Comparison of ENCODE assay signal across 8 cellular contexts in the genomic region with DNA sequence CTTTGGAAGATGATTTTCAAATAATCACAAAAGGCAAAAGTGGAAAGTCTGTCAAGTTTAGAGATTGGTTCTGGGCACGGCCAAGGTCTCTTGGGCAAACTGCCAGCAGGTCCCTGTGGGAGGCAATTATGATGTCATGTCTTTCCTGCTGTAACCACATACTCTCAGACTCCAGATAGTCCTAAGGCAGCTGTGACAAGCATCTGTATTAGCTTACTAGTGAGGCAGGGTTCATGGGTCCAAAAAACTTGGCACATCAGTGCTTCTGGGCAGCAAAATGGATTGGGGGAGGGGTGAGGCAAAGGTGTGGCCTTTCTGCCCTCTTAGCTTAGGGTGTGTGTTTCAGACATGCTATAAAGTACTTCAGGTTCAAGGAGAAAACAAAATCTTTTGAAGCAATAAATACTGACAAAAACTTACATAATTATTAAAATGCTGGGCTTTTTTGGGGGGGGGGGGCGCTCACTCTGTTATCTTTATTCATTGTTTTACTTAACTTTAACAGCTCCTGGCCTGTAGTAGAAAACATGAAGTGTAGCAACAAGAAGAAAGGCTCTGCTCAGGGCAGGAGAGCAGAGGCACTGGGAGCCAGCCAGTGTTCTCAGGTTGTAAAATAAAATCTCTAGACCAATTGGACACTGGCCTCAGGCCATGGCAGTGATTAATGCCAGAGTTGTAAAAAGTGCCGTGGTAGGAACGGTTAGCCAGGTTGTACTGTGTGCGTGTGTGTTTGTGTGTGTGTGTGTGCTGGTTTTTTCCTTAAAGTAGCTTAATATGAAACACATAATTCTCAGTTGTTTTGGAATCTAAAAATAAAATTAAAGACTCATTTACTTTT. TPM values are rescaled to one million over a fixed set of nuclear protein-coding genes. Genes with fewer than 3 reads are reported as not detected.
A peak's percentile ranks its signal among the peaks of the same experiment; 100 is the strongest.
DNase-seq lines count a peak whose midpoint lies in the region; ATAC-seq and TF ChIP-seq lines count a peak whose summit lies in the region.

No MANE protein-coding gene starts in this region.

- TF ChIP-seq CTCF in neural crest cell (conservative IDR thresholded peaks at IDR 0.05) = no peak

- WGBS in aorta, 2 donors = 0 to 3% methylated on average over 5 of the region's 5 CpGs

- H3K4me3 ChIP-seq in MG63 (no peak overlapping the region), aorta (ENCODE audit: low read length in 2 of 2) (no peak overlapping the region)

- no peaks in the 10 kb centered on the region for H3K9me3 Mint-ChIP-seq in activated naive CD4-positive, alpha-beta T cell treated with anti-CD3 and anti-CD28 coated beads for 36 hours
- no peaks in the 10 kb centered on the region for H3K9me3 Mint-ChIP-seq in activated naive CD4-positive, alpha-beta T cell treated with anti-CD3 and anti-CD28 coated beads, Interleukin-2, amount 10 ng/mL, durations not matched to agents 7 days and 5 days
- no peaks in the 10 kb centered on the region for H3K9me3 Mint-ChIP-seq in neural crest cell

- peaks cover 1% of the 10 kb centered on the region for H3K36me3 Mint-ChIP-seq in activated naive CD4-positive, alpha-beta T cell treated with anti-CD3 and anti-CD28 coated beads for 36 hours (ENCODE audit: low read depth)
- H3K36me3 Mint-ChIP-seq in activated naive CD4-positive, alpha-beta T cell treated with anti-CD3 and anti-CD28 coated beads, Interleukin-2, amount 10 ng/mL, durations not matched to agents 7 days and 5 days = no peaks in the 10 kb centered on the region
- H3K36me3 Mint-ChIP-seq in neural crest cell (ENCODE audit: low read depth) = no peaks in the 10 kb centered on the region

- H3K9me3 ChIP-seq in MG63 (no peaks in the 10 kb centered on the region), aorta (ENCODE audit: control insufficient read depth, low read length) (no peaks in the 10 kb centered on the region)

- H3K36me3 ChIP-seq in MG63 (no peaks in the 10 kb centered on the region), aorta (ENCODE audit: control insufficient read depth in 1 of 2, insufficient read depth in 2 of 2, low read length in 1 of 2) (no peaks in the 10 kb centered on the region)

- H3K27me3 Mint-ChIP-seq in activated naive CD4-positive, alpha-beta T cell treated with anti-CD3 and anti-CD28 coated beads for 36 hours (ENCODE audit: low read depth) = no peaks in the 10 kb centered on the region
- peaks cover 11% of the 10 kb centered on the region for H3K27me3 Mint-ChIP-seq in activated naive CD4-positive, alpha-beta T cell treated with anti-CD3 and anti-CD28 coated beads, Interleukin-2, amount 10 ng/mL, durations not matched to agents 7 days and 5 days
- H3K27me3 Mint-ChIP-seq in neural crest cell (ENCODE audit: low read depth) = peaks cover 4% of the 10 kb centered on the region

- ATAC-seq in aorta (ENCODE audit: low FRiP score) (peak; percentile 92), GM18520 (IDR thresholded peaks at IDR 0.05; ENCODE audit: unreplicated experiment) (no peak)

- no peak overlapping the region for H3K4me3 Mint-ChIP-seq in activated naive CD4-positive, alpha-beta T cell treated with anti-CD3 and anti-CD28 coated beads for 36 hours
- H3K4me3 Mint-ChIP-seq in activated naive CD4-positive, alpha-beta T cell treated with anti-CD3 and anti-CD28 coated beads, Interleukin-2, amount 10 ng/mL, durations not matched to agents 7 days and 5 days = no peak overlapping the region
- no peak overlapping the region for H3K4me3 Mint-ChIP-seq in neural crest cell

- peak; percentile 41 for DNase-seq in activated naive CD4-positive, alpha-beta T cell treated with anti-CD3 and anti-CD28 coated beads for 36 hours
- no peak for DNase-seq in activated naive CD4-positive, alpha-beta T cell treated with anti-CD3 and anti-CD28 coated beads, Interleukin-2, amount 10 ng/mL, durations not matched to agents 7 days and 5 days
- DNase-seq in MG63 = peak; percentile 81
- DNase-seq in SKM-1 (lab: John Stamatoyannopoulos, UW; ENCODE audit: unreplicated experiment) = peak; percentile 44
- DNase-seq in epidermal melanocyte (ENCODE audit: insufficient read length, low spot score) = peak; percentile 48
- DNase-seq in neural crest cell (ENCODE audit: low read depth, low spot score) = no peak
- peak; percentile 81 to 93 for DNase-seq in aorta

- no peak overlapping the region for H3K27ac Mint-ChIP-seq in activated naive CD4-positive, alpha-beta T cell treated with anti-CD3 and anti-CD28 coated beads for 36 hours
- H3K27ac Mint-ChIP-seq in activated naive CD4-positive, alpha-beta T cell treated with anti-CD3 and anti-CD28 coated beads, Interleukin-2, amount 10 ng/mL, durations not matched to agents 7 days and 5 days = no peak overlapping the region
- H3K27ac Mint-ChIP-seq in neural crest cell (ENCODE audit: unreplicated experiment) = peak overlapping the region; percentile 46

- H3K4me1 Mint-ChIP-seq in activated naive CD4-positive, alpha-beta T cell treated with anti-CD3 and anti-CD28 coated beads for 36 hours (ENCODE audit: low read depth) = peaks cover 10% of the 10 kb centered on the region
- H3K4me1 Mint-ChIP-seq in activated naive CD4-positive, alpha-beta T cell treated with anti-CD3 and anti-CD28 coated beads, Interleukin-2, amount 10 ng/mL, durations not matched to agents 7 days and 5 days = peaks cover 7% of the 10 kb centered on the region
- peaks cover 5% of the 10 kb centered on the region for H3K4me1 Mint-ChIP-seq in neural crest cell

- H3K27ac ChIP-seq in aorta (ENCODE audit: low read depth in 1 of 2, low read length in 2 of 2) = peak overlapping the region in 1 of 2 donors; percentile 12

- intact Hi-C loops in activated naive CD4-positive, alpha-beta T cell treated with anti-CD3 and anti-CD28 coated beads for 36 hours (cut with micrococcal nuclease) = no loop called here
- intact Hi-C loops in aorta (cut with DNase I) = no loop called here

- CTCF ChIA-PET in activated naive CD4-positive, alpha-beta T cell treated with anti-CD3 and anti-CD28 coated beads for 36 hours (lab: Charles Lee) = no interaction called here
- CTCF ChIA-PET in activated naive CD4-positive, alpha-beta T cell treated with anti-CD3 and anti-CD28 coated beads, Interleukin-2, amount 10 ng/mL, durations not matched to agents 7 days and 5 days (lab: Charles Lee) = no interaction called here

- H3K27me3 ChIP-seq in MG63 (no peaks in the 10 kb centered on the region), aorta (ENCODE audit: control insufficient read depth in 1 of 2, insufficient read depth in 2 of 2, low read length in 1 of 2) (no peaks in the 10 kb centered on the region)

- H3K4me1 ChIP-seq in aorta (ENCODE audit: control insufficient read depth in 1 of 2, insufficient read depth in 2 of 2, low read length in 2 of 2) = peaks cover 0 to 3% of the 10 kb centered on the region in 2 donors

RNA-seq across cellular contexts. Expression of a gene that starts 14.3 kb away (rescaled TPM):
- 1 to 10 TPM; 2.0 to 2.3 TPM for total RNA-seq in activated naive CD4-positive, alpha-beta T cell treated with anti-CD3 and anti-CD28 coated beads for 36 hours
- 8.8 and 13.3 TPM in 2 replicates for total RNA-seq in MG63 (2014; rRNA removed; shearing (Covaris generic); ENCODE audit: low replicate concordance)
- total RNA-seq in neural crest cell (13.2 and 14.1 TPM in 2 replicates), aorta (10 to 100 TPM; 56.9 to 58.3 TPM)
- 10 to 100 TPM in 1 of 2 donors, 1 to 10 TPM in 1; 7.8 to 39.2 TPM for polyA plus RNA-seq in aorta

Comparison
In these comparisons a context has a peak if more than half of its experiments do, and no peak if none do; other contexts are left out.
1. DNase-seq: peak in activated naive CD4-positive, alpha-beta T cell treated with anti-CD3 and anti-CD28 coated beads for 36 hours (single experiment), MG63 (single experiment), SKM-1 (single experiment), epidermal melanocyte (single experiment) and aorta (2 of 2); none in activated naive CD4-positive, alpha-beta T cell treated with anti-CD3 and anti-CD28 coated beads, Interleukin-2, amount 10 ng/mL, durations not matched to agents 7 days and 5 days (single experiment) and neural crest cell (single experiment).